Comparison of ENCODE assay signal across 14 cellular contexts in genomic region chr16:30569746-30570325, GRCh38. TPM values are rescaled to one million over a fixed set of nuclear protein-coding genes. Genes with fewer than 3 reads are reported as not detected.
DNase-seq lines count a peak whose midpoint lies in the region; ATAC-seq and TF ChIP-seq lines count a peak whose summit lies in the region.
"Had no signal": no experiment of that assay in that cellular context is flagged by ENCODE, and none has a peak within 500 bp of the region (broad histone marks: within the 10 kb centered on the region; RNA-seq: fewer than 3 reads in every experiment).

No MANE protein-coding gene starts in this region.

- peaks cover 50% of the 10 kb centered on the region for H3K4me1 ChIP-seq in CD4-positive, CD25-positive, alpha-beta regulatory T cell (ENCODE audit: control insufficient read depth, insufficient read depth, low read length, poor library complexity, severe bottlenecking)
- H3K4me1 ChIP-seq in Loucy (ENCODE audit: insufficient read depth, low read length, poor library complexity, severe bottlenecking) (peaks cover 29% of the 10 kb centered on the region), esophagus squamous epithelium (peaks cover 27 to 53% (median 36%) of the 10 kb centered on the region in 3 donors), sigmoid colon (peaks cover 0 to 24% (median 21%) of the 10 kb centered on the region in 4 donors), smooth muscle cell (ENCODE audit: low read depth) (peaks cover 13% of the 10 kb centered on the region), mucosa of descending colon (ENCODE audit: low read depth) (peaks cover 27% of the 10 kb centered on the region)

- H2AFZ ChIP-seq in Loucy (ENCODE audit: low read length) (no peak overlapping the region), smooth muscle cell (ENCODE audit: low read depth) (no peak overlapping the region)

- no peak for TF ChIP-seq POLR2A in esophagus squamous epithelium (IDR thresholded peaks at IDR 0.05)
- TF ChIP-seq POLR2A in sigmoid colon (IDR thresholded peaks at IDR 0.05): no peak

- H3K36me3 ChIP-seq in CD4-positive, CD25-positive, alpha-beta regulatory T cell (ENCODE audit: control insufficient read depth, insufficient read depth, low read length): no peaks in the 10 kb centered on the region
- H3K36me3 ChIP-seq in Loucy (ENCODE audit: insufficient read depth, low read length) (no peaks in the 10 kb centered on the region), esophagus squamous epithelium (peaks cover 0 to 6% (median 0%) of the 10 kb centered on the region in 3 donors), sigmoid colon (peaks cover 0 to 6% (median 0%) of the 10 kb centered on the region in 4 donors), smooth muscle cell (ENCODE audit: low read depth) (no peaks in the 10 kb centered on the region), mucosa of descending colon (ENCODE audit: low read depth) (no peaks in the 10 kb centered on the region)

- H3K27ac Mint-ChIP-seq in CD4-positive, CD25-positive, alpha-beta regulatory T cell: peak overlapping the region; percentile 51 to 95 (median 91)

- H3K27me3 Mint-ChIP-seq in CD4-positive, CD25-positive, alpha-beta regulatory T cell: no peaks in the 10 kb centered on the region
- H3K27me3 Mint-ChIP-seq: stimulated activated memory B cell treated with anti-CD40 and anti-IgM and Interleukin-4, amounts not matched to agents 10 μg/mL and 1 μg/mL and 100 μg/mL, for 72 hours had no signal

- H3K4me3 Mint-ChIP-seq in CD4-positive, CD25-positive, alpha-beta regulatory T cell: peak overlapping the region in 3 of 4 donors; percentile 88 to 94 (median 88)

- no peak for DNase-seq in CD4-positive, CD25-positive, alpha-beta regulatory T cell
- no peak for DNase-seq in esophagus squamous epithelium (lab: John Stamatoyannopoulos, UW)
- no peak for DNase-seq in sigmoid colon
- no peak for DNase-seq in superior temporal gyrus (ENCODE audit: extremely low spot score)
- no peak for DNase-seq in mesenteric fat pad (ENCODE audit: low spot score)
- DNase-seq in smooth muscle cell (lab: John Stamatoyannopoulos, UW; ENCODE audit: unreplicated experiment): no peak
- DNase-seq in mucosa of descending colon: no peak
- DNase-seq: NCI-H1417; NCI-H446 treated with DMSO at 0.1 percent for 48 hours; RPMI8226; stimulated activated CD4-positive, alpha-beta T cell treated with anti-CD3 and anti-CD28 coated beads, Interleukin-1b, Interleukin-23, amount 100 ng/mL, for 48 hours had no signal

- H3K9me3 ChIP-seq in CD4-positive, CD25-positive, alpha-beta regulatory T cell (ENCODE audit: control insufficient read depth in 2 of 2, low read length in 2 of 2): no peaks in the 10 kb centered on the region
- H3K9me3 ChIP-seq in Loucy (ENCODE audit: insufficient read depth, low read depth, low read length) (no peaks in the 10 kb centered on the region), esophagus squamous epithelium (no peaks in the 10 kb centered on the region), sigmoid colon (no peaks in the 10 kb centered on the region), smooth muscle cell (replicated peaks; ENCODE audit: low read depth) (no peaks in the 10 kb centered on the region), mucosa of descending colon (no peaks in the 10 kb centered on the region)

- no peaks in the 10 kb centered on the region for H4K20me1 ChIP-seq in Loucy (ENCODE audit: insufficient read depth, low read length, poor library complexity, severe bottlenecking)
- no peaks in the 10 kb centered on the region for H4K20me1 ChIP-seq in smooth muscle cell (ENCODE audit: low read depth)

- ATAC-seq in CD4-positive, CD25-positive, alpha-beta regulatory T cell (ENCODE audit: low read depth in 2 of 2): no peak
- ATAC-seq in mucosa of descending colon: no peak
- ATAC-seq: stimulated activated memory B cell treated with anti-CD40 and anti-IgM and Interleukin-4, amounts not matched to agents 10 μg/mL and 1 μg/mL and 100 μg/mL, for 72 hours had no signal

- intact Hi-C loops in esophagus squamous epithelium (cut with DNase I): no loop called here
- intact Hi-C loops in sigmoid colon (cut with DNase I): loop anchor here (2.0 to 5.0 kb wide), 3 partner anchors 38 to 89 kb away; partner anchors contain the start of genes FBRS and ZNF747
- intact Hi-C loops in mucosa of descending colon (cut with DNase I, micrococcal nuclease): loop anchor here in 1 of 2 donors (10.0 kb wide), 1 partner anchor 65 kb away; no protein-coding TSS in a partner anchor

- H3K9ac ChIP-seq in Loucy (ENCODE audit: low read depth, low read length, poor library complexity, severe bottlenecking) (peak overlapping the region; percentile 93), smooth muscle cell (ENCODE audit: low read depth) (no peak overlapping the region)

- no peaks in the 10 kb centered on the region for H3K9me2 ChIP-seq in Loucy (replicated peaks; ENCODE audit: low read depth, low read length)

- H3K9me3 Mint-ChIP-seq in CD4-positive, CD25-positive, alpha-beta regulatory T cell: no peaks in the 10 kb centered on the region
- H3K9me3 Mint-ChIP-seq: stimulated activated memory B cell treated with anti-CD40 and anti-IgM and Interleukin-4, amounts not matched to agents 10 μg/mL and 1 μg/mL and 100 μg/mL, for 72 hours had no signal

- peak overlapping the region; percentile 91 for H3K4me2 ChIP-seq in Loucy (ENCODE audit: low read depth, low read length, poor library complexity, severe bottlenecking)
- no peak overlapping the region for H3K4me2 ChIP-seq in smooth muscle cell

- peaks cover 14 to 54% (median 32%) of the 10 kb centered on the region in 4 donors for H3K4me1 Mint-ChIP-seq in CD4-positive, CD25-positive, alpha-beta regulatory T cell

- peak overlapping the region; percentile 95 for H3K27ac ChIP-seq in CD4-positive, CD25-positive, alpha-beta regulatory T cell (ENCODE audit: insufficient read depth, low read length, poor library complexity, severe bottlenecking)
- H3K27ac ChIP-seq in esophagus squamous epithelium: peak overlapping the region; percentile 91 to 99 (median 96)
- peak overlapping the region; percentile 94 to 98 (median 97) for H3K27ac ChIP-seq in sigmoid colon
- H3K27ac ChIP-seq in smooth muscle cell (ENCODE audit: low read depth): no peak overlapping the region
- H3K27ac ChIP-seq: C4-2B had no signal

- no peak for TF ChIP-seq CTCF in Loucy (conservative IDR thresholded peaks at IDR 0.05; ENCODE audit: low read length)
- no peak for TF ChIP-seq CTCF in esophagus squamous epithelium (IDR thresholded peaks at IDR 0.05)
- no peak for TF ChIP-seq CTCF in sigmoid colon (IDR thresholded peaks at IDR 0.05)
- no peak for TF ChIP-seq CTCF in smooth muscle cell (IDR thresholded peaks at IDR 0.05; ENCODE audit: borderline replicate concordance, insufficient read depth, poor library complexity, severe bottlenecking)
- TF ChIP-seq CTCF in mucosa of descending colon (IDR thresholded peaks at IDR 0.05): no peak

- H3K4me3 ChIP-seq in CD4-positive, CD25-positive, alpha-beta regulatory T cell (ENCODE audit: low read depth, low read length): no peak overlapping the region
- H3K4me3 ChIP-seq in Loucy (ENCODE audit: low read length, poor library complexity, severe bottlenecking): peak overlapping the region; percentile 96
- no peak overlapping the region for H3K4me3 ChIP-seq in esophagus squamous epithelium
- no peak overlapping the region for H3K4me3 ChIP-seq in sigmoid colon
- H3K4me3 ChIP-seq in smooth muscle cell: no peak overlapping the region
- H3K4me3 ChIP-seq in mucosa of descending colon: no peak overlapping the region

- H3F3A ChIP-seq in Loucy (ENCODE audit: low read depth) (no peaks in the 10 kb centered on the region), smooth muscle cell (ENCODE audit: low read depth) (peaks cover 6% of the 10 kb centered on the region)

- no peaks in the 10 kb centered on the region for H3K36me3 Mint-ChIP-seq in CD4-positive, CD25-positive, alpha-beta regulatory T cell
- H3K36me3 Mint-ChIP-seq: stimulated activated memory B cell treated with anti-CD40 and anti-IgM and Interleukin-4, amounts not matched to agents 10 μg/mL and 1 μg/mL and 100 μg/mL, for 72 hours had no signal

- TF ChIP-seq EP300 in sigmoid colon (IDR thresholded peaks at IDR 0.05): no peak

- H3K27me3 ChIP-seq in CD4-positive, CD25-positive, alpha-beta regulatory T cell (ENCODE audit: control insufficient read depth, insufficient read depth, low read length): no peaks in the 10 kb centered on the region
- H3K27me3 ChIP-seq in Loucy (ENCODE audit: insufficient read depth, low read length, poor library complexity, severe bottlenecking) (no peaks in the 10 kb centered on the region), esophagus squamous epithelium (no peaks in the 10 kb centered on the region), sigmoid colon (no peaks in the 10 kb centered on the region), smooth muscle cell (ENCODE audit: low read depth) (no peaks in the 10 kb centered on the region)

- peaks cover 22% of the 10 kb centered on the region for H3K79me2 ChIP-seq in Loucy (ENCODE audit: insufficient read depth, low read length)
- H3K79me2 ChIP-seq in smooth muscle cell (ENCODE audit: low read depth): no peaks in the 10 kb centered on the region

- 85 to 89% methylated on average over 15 to 19 of the region's 41 CpGs for WGBS in esophagus squamous epithelium, 2 donors
- 90 to 96% methylated on average over 41 of the region's 41 CpGs for WGBS in sigmoid colon, 2 donors
- WGBS in smooth muscle cell (ENCODE audit: low lambda C conversion rate): 96% methylated on average over 35 of the region's 41 CpGs

RNA-seq across cellular contexts. Expression of gene ZNF688, which starts 1.7 kb away (rescaled TPM):
- 12.1 TPM for total RNA-seq in CD4-positive, CD25-positive, alpha-beta regulatory T cell
- polyA plus RNA-seq in CD4-positive, CD25-positive, alpha-beta regulatory T cell: 10 to 100 TPM; 34.5 to 59.1 (median 50.5) TPM
- 10 to 100 TPM in 2 of 4 donors, 1 to 10 TPM in 2; 5.4 to 15.3 (median 10.2) TPM for total RNA-seq in esophagus squamous epithelium
- total RNA-seq in sigmoid colon: 10 to 100 TPM; 21.9 to 32.8 (median 25.4) TPM
- polyA plus RNA-seq in sigmoid colon: 10 to 100 TPM; 16.7 to 22.8 (median 18.0) TPM
- 12.1 TPM for total RNA-seq in mesenteric fat pad
- total RNA-seq in smooth muscle cell: 6.2 and 6.9 TPM in 2 replicates
- 16.4 and 16.8 TPM in 2 replicates for polyA plus RNA-seq in smooth muscle cell
- 10 to 100 TPM; 17.0 to 23.0 (median 20.7) TPM for total RNA-seq in mucosa of descending colon

RNA-seq across cellular contexts. Expression of gene ZNF764, which starts 11.7 kb away (rescaled TPM):
- total RNA-seq in CD4-positive, CD25-positive, alpha-beta regulatory T cell: 15.6 TPM
- 1 to 10 TPM; 4.8 to 6.5 (median 5.7) TPM for polyA plus RNA-seq in CD4-positive, CD25-positive, alpha-beta regulatory T cell
- total RNA-seq in esophagus squamous epithelium: 1 to 10 TPM; 4.7 to 8.3 (median 7.2) TPM
- 1 to 10 TPM; 6.1 to 8.6 (median 8.1) TPM for total RNA-seq in sigmoid colon
- polyA plus RNA-seq in sigmoid colon: 1 to 10 TPM; 3.5 to 7.7 (median 4.8) TPM
- 5.9 TPM for total RNA-seq in mesenteric fat pad
- total RNA-seq in smooth muscle cell: 1.6 and 5.0 TPM in 2 replicates
- polyA plus RNA-seq in smooth muscle cell: 4.0 and 6.5 TPM in 2 replicates
- 10 to 100 TPM; 11.2 to 20.2 (median 12.7) TPM for total RNA-seq in mucosa of descending colon

RNA-seq across cellular contexts. Expression of gene ZNF785, which starts 15.7 kb away (rescaled TPM):
- total RNA-seq in CD4-positive, CD25-positive, alpha-beta regulatory T cell: 9.3 TPM
- 1 to 10 TPM; 1.4 to 3.5 (median 2.5) TPM for polyA plus RNA-seq in CD4-positive, CD25-positive, alpha-beta regulatory T cell
- total RNA-seq in esophagus squamous epithelium (10 to 100 TPM in 1 of 4 donors, 1 to 10 TPM in 3; 2.7 to 10.9 (median 5.6) TPM), sigmoid colon (10 to 100 TPM in 1 of 4 donors, 1 to 10 TPM in 3; 5.9 to 19.9 (median 7.9) TPM), mesenteric fat pad (10.1 TPM), smooth muscle cell (8.1 and 12.9 TPM in 2 replicates), mucosa of descending colon (10 to 100 TPM; 14.7 to 28.4 (median 24.8) TPM)
- polyA plus RNA-seq in sigmoid colon (1 to 10 TPM in 2 of 3 donors, under 1 TPM in 1; 0.92 to 9.5 (median 2.4) TPM), smooth muscle cell (3.8 and 6.8 TPM in 2 replicates)

RNA-seq across cellular contexts. Expression of gene ZNF747, which starts 35.2 kb away (rescaled TPM):
- 5.0 TPM for total RNA-seq in CD4-positive, CD25-positive, alpha-beta regulatory T cell
- polyA plus RNA-seq in CD4-positive, CD25-positive, alpha-beta regulatory T cell: 1 to 10 TPM; 6.4 to 9.4 (median 8.6) TPM
- total RNA-seq in esophagus squamous epithelium (10 to 100 TPM in 1 of 4 donors, 1 to 10 TPM in 3; 7.2 to 12.4 (median 8.3) TPM), sigmoid colon (10 to 100 TPM; 10.3 to 15.5 (median 13.1) TPM), mesenteric fat pad (9.6 TPM), smooth muscle cell (5.6 and 6.3 TPM in 2 replicates), mucosa of descending colon (10 to 100 TPM in 2 of 3 donors, 1 to 10 TPM in 1; 9.2 to 13.8 (median 10.5) TPM)
- polyA plus RNA-seq in sigmoid colon (10 to 100 TPM in 1 of 3 donors, 1 to 10 TPM in 2; 6.0 to 12.0 (median 8.3) TPM), smooth muscle cell (5.7 and 6.9 TPM in 2 replicates)

RNA-seq across cellular contexts. Expression of gene ZNF689, which starts 40.4 kb away (rescaled TPM):
- 14.0 TPM for total RNA-seq in CD4-positive, CD25-positive, alpha-beta regulatory T cell
- 10 to 100 TPM in 2 of 4 donors, 1 to 10 TPM in 2; 8.1 to 16.0 (median 12.2) TPM for polyA plus RNA-seq in CD4-positive, CD25-positive, alpha-beta regulatory T cell
- 1 to 10 TPM; 2.0 to 6.7 (median 3.8) TPM for total RNA-seq in esophagus squamous epithelium
- 10 to 100 TPM in 1 of 4 donors, 1 to 10 TPM in 3; 7.9 to 10.3 (median 9.8) TPM for total RNA-seq in sigmoid colon
- polyA plus RNA-seq in sigmoid colon: 1 to 10 TPM; 3.6 to 5.2 (median 4.9) TPM
- 5.9 TPM for total RNA-seq in mesenteric fat pad
- 9.9 and 10.0 TPM in 2 replicates for total RNA-seq in smooth muscle cell
- 8.2 and 10.6 TPM in 2 replicates for polyA plus RNA-seq in smooth muscle cell
- total RNA-seq in mucosa of descending colon: 10 to 100 TPM in 2 of 3 donors, 1 to 10 TPM in 1; 7.6 to 10.7 (median 10.5) TPM
